18 cellular contexts compared by ENCODE assay signal in genomic region chr3:176978441-176978840, GRCh38.
DNase-seq lines count a peak whose midpoint lies in the region; ATAC-seq, FAIRE-seq and TF ChIP-seq lines count a peak whose summit lies in the region.
"Had no signal": no experiment of that assay in that cellular context is flagged by ENCODE, and none has a peak within 500 bp of the region (broad histone marks: within the 10 kb centered on the region; RNA-seq: fewer than 3 reads in every experiment).

No MANE protein-coding gene starts in this region.

- no TSS peak for BruUV-seq in endothelial cell of umbilical vein (replicated peaks; lab: Mats Ljungman, UMichigan)

- no peaks in the 10 kb centered on the region for H3K9me1 ChIP-seq in endothelial cell of umbilical vein (replicated peaks; ENCODE audit: control insufficient read depth, extremely low read depth, insufficient read depth, low read length)

- peaks cover 9% of the 10 kb centered on the region for H3K4me1 ChIP-seq in endothelial cell of umbilical vein (ENCODE audit: control insufficient read depth, extremely low read depth, insufficient read depth, low read length)

- peak overlapping the region; percentile 2 for H3K27ac ChIP-seq in endothelial cell of umbilical vein (ENCODE audit: insufficient read depth, low read depth, low read length)

- CTCF ChIA-PET in endothelial cell of umbilical vein (lab: Charles Lee) = interaction anchor here (0.7 kb wide), 1 partner anchor 9 kb away, joined by 3 read pairs; no protein-coding TSS in a partner anchor

- no peak overlapping the region for H3K4me2 ChIP-seq in endothelial cell of umbilical vein (ENCODE audit: insufficient read depth, low read length)

- DNase-seq in H54 (ENCODE audit: insufficient read length, low spot score) (no peak), NCI-H226 (peak; percentile 18), endothelial cell of umbilical vein (ENCODE audit: low read depth, low spot score) (peak; percentile 34), nephron progenitor cell (no peak), HPDE6-E6E7 (ENCODE audit: extremely low spot score) (no peak), H4 (ENCODE audit: low spot score) (no peak)
- DNase-seq: Calu3; CD4-positive, alpha-beta memory T cell; NCI-H1048; NCI-H146; NCI-H2081; NCI-H510A treated with DMSO at 0.1 percent for 48 hours; SHP77 had no signal

- H3K9me3 Mint-ChIP-seq in nephron progenitor cell = peaks cover 16% of the 10 kb centered on the region

- peak overlapping the region; percentile 16 for H3K27ac Mint-ChIP-seq in nephron progenitor cell
- H3K27ac Mint-ChIP-seq: CD4-positive, alpha-beta memory T cell had no signal

- ATAC-seq in HG02840 (IDR thresholded peaks at IDR 0.05; ENCODE audit: low FRiP score, unreplicated experiment) = no peak
- ATAC-seq: K562, SK-N-SH treated with all-trans-retinoic acid at 6 μM for 48 hours had no signal

- no peak for TF ChIP-seq POLR2A in H54 (IDR thresholded peaks at IDR 0.05; ENCODE audit: low read depth, low read length)
- no peak for TF ChIP-seq POLR2A in endothelial cell of umbilical vein (IDR thresholded peaks at IDR 0.05; ENCODE audit: low read depth, low read length)

- intact Hi-C loops in endothelial cell of umbilical vein (cut with micrococcal nuclease) = no loop called here

- no peaks in the 10 kb centered on the region for H3K4me1 Mint-ChIP-seq in nephron progenitor cell
- H3K4me1 Mint-ChIP-seq: CD4-positive, alpha-beta memory T cell had no signal

- no peaks in the 10 kb centered on the region for H4K20me1 ChIP-seq in endothelial cell of umbilical vein (replicated peaks; ENCODE audit: control insufficient read depth, extremely low read depth, insufficient read depth, low read length)

- TF ChIP-seq CTCF in endothelial cell of umbilical vein (IDR thresholded peaks at IDR 0.05; ENCODE audit: extremely low read depth in 1 of 2, insufficient read depth in 1 of 2, low read depth in 1 of 2, low read length in 2 of 2) (no peak), nephron progenitor cell (IDR thresholded peaks at IDR 0.05) (no peak)

- peaks cover 7% of the 10 kb centered on the region for H3K36me3 Mint-ChIP-seq in nephron progenitor cell (ENCODE audit: low read depth)

- H2AFZ ChIP-seq in endothelial cell of umbilical vein (ENCODE audit: low read depth, low read length) = peak overlapping the region; percentile 23

- FAIRE-seq in H54 (lab: Jason Lieb, UNC) (peak; percentile 71), endothelial cell of umbilical vein (lab: Jason Lieb, UNC) (peak; percentile 61)
- FAIRE-seq: GM12892, H1, K562 had no signal

- no peak overlapping the region for H3K4me3 ChIP-seq in endothelial cell of umbilical vein (replicated peaks in 1 of 3; ENCODE audit: insufficient read depth in 1 of 3, low read depth in 1 of 3, low read length in 3 of 3)
- H3K4me3 ChIP-seq: K562 had no signal

- H3K36me3 ChIP-seq in endothelial cell of umbilical vein (ENCODE audit: control insufficient read depth in 2 of 2, extremely low read depth in 1 of 2, insufficient read depth in 2 of 2, low read length in 2 of 2) = no peaks in the 10 kb centered on the region

- POLR2A ChIA-PET in endothelial cell of umbilical vein (lab: Charles Lee) = interaction anchor here (0.7 kb wide), 1 partner anchor 17 kb away, joined by 3 read pairs; no protein-coding TSS in a partner anchor

- peaks cover 6% of the 10 kb centered on the region for H3K27me3 Mint-ChIP-seq in nephron progenitor cell (ENCODE audit: low read depth, poor library complexity)
- H3K27me3 Mint-ChIP-seq: CD4-positive, alpha-beta memory T cell had no signal

- no peaks in the 10 kb centered on the region for H3K9me3 ChIP-seq in endothelial cell of umbilical vein (replicated peaks; ENCODE audit: control insufficient read depth, insufficient read depth, low read length)

- no peaks in the 10 kb centered on the region for H3K79me2 ChIP-seq in endothelial cell of umbilical vein (ENCODE audit: control insufficient read depth, insufficient read depth, low read length)

- H3K4me3 Mint-ChIP-seq in nephron progenitor cell = no peak overlapping the region
- H3K4me3 Mint-ChIP-seq: CD4-positive, alpha-beta memory T cell had no signal

- no peaks in the 10 kb centered on the region for H3K27me3 ChIP-seq in endothelial cell of umbilical vein (ENCODE audit: control insufficient read depth in 2 of 2, insufficient read depth in 2 of 2, low read length in 2 of 2)

- no peak overlapping the region for H3K9ac ChIP-seq in endothelial cell of umbilical vein (replicated peaks; ENCODE audit: extremely low read depth, insufficient read depth, low read length)

- dilution Hi-C loops in endothelial cell of umbilical vein (cut with MboI; ENCODE audit: extremely low pct_ligation_motif_present, low sequenced_read_pairs) = no loop called here

TF ChIP-seq in endothelial cell of umbilical vein, 7 proteins besides CTCF, POLR2A, EP300 and RAD21:
- TF ChIP-seq JUN (IDR thresholded peaks at IDR 0.05; ENCODE audit: borderline replicate concordance, insufficient read depth, insufficient read length, low read depth) (peak; percentile 70), MAX (IDR thresholded peaks at IDR 0.05; ENCODE audit: insufficient read depth, insufficient read length) (peak; percentile 31), MYC (IDR thresholded peaks at IDR 0.05; ENCODE audit: low read depth, low read length) (no peak), GATA2 (IDR thresholded peaks at IDR 0.05; ENCODE audit: insufficient read depth, insufficient read length, low read depth, low read length) (peak; percentile 78), FOS (IDR thresholded peaks at IDR 0.05; ENCODE audit: borderline replicate concordance, insufficient read depth, low read length) (peak; percentile 46), EZH2 (IDR thresholded peaks at IDR 0.05; ENCODE audit: borderline replicate concordance, low read depth, low read length, severe bottlenecking) (no peak)
TF ChIP-seq in endothelial cell of umbilical vein: peak in this region for 4.

Comparison
In these comparisons a context has a peak if more than half of its experiments do, and no peak if none do; other contexts are left out.
1. DNase-seq: peak in NCI-H226 (single experiment) and endothelial cell of umbilical vein (single experiment); none in H54 (single experiment), nephron progenitor cell (single experiment), HPDE6-E6E7 (single experiment) and H4 (single experiment).